ENCODE assay signal across 8 cellular contexts in genomic region chr18:74147491-74147778, GRCh38. TPM values are rescaled to one million over a fixed set of nuclear protein-coding genes. Genes with fewer than 3 reads are reported as not detected.
A peak's percentile ranks its signal among the peaks of the same experiment; 100 is the strongest.
DNase-seq lines count a peak whose midpoint lies in the region; ATAC-seq and TF ChIP-seq lines count a peak whose summit lies in the region.

No MANE protein-coding gene starts in this region.

- ATAC-seq in GM21529 (IDR thresholded peaks at IDR 0.05; ENCODE audit: unreplicated experiment) = no peak
- ATAC-seq in HG03460 (IDR thresholded peaks at IDR 0.05; ENCODE audit: unreplicated experiment) = no peak

- H3K27me3 ChIP-seq in DOHH2 (ENCODE audit: control insufficient read depth, low read length) = peaks cover 4% of the 10 kb centered on the region
- H3K27me3 ChIP-seq in SJSA1 (replicated peaks) = no peaks in the 10 kb centered on the region
- H3K27me3 ChIP-seq in rectal smooth muscle tissue (ENCODE audit: control insufficient read depth, insufficient read depth, low read length) = no peaks in the 10 kb centered on the region

- peaks cover 37% of the 10 kb centered on the region for H3K36me3 ChIP-seq in DOHH2 (ENCODE audit: control insufficient read depth, low read length)
- peaks cover 3% of the 10 kb centered on the region; the same call in 1 of the 2 replicates for H3K36me3 ChIP-seq in SJSA1
- H3K36me3 ChIP-seq in rectal smooth muscle tissue (ENCODE audit: control insufficient read depth, insufficient read depth, low read length) = no peaks in the 10 kb centered on the region

- H3K4me2 ChIP-seq in DOHH2 (ENCODE audit: low read length) = peak overlapping the region; percentile 94

- peaks cover 41% of the 10 kb centered on the region for H3K79me2 ChIP-seq in DOHH2 (ENCODE audit: control insufficient read depth, low read length)

- H3K4me1 ChIP-seq in DOHH2 (ENCODE audit: control insufficient read depth, low read length) (peaks cover 33% of the 10 kb centered on the region), SJSA1 (replicated peaks) (peaks cover 22% of the 10 kb centered on the region), rectal smooth muscle tissue (ENCODE audit: control insufficient read depth, insufficient read depth, low read length) (peaks cover 13% of the 10 kb centered on the region)

- H3K9me3 ChIP-seq in DOHH2 (ENCODE audit: control insufficient read depth, insufficient read depth, low read length) (no peaks in the 10 kb centered on the region), SJSA1 (replicated peaks) (no peaks in the 10 kb centered on the region)

- peaks cover 3% of the 10 kb centered on the region; the same call in 1 of the 2 replicates for H4K20me1 ChIP-seq in DOHH2 (ENCODE audit: control insufficient read depth, insufficient read depth, low read depth, low read length)

- H3K4me3 ChIP-seq in DOHH2 (ENCODE audit: low read length) (peak overlapping the region; percentile 92), SJSA1 (peak overlapping the region; percentile 59), fibroblast of pulmonary artery (replicated peaks; ENCODE audit: low read depth, low read length) (peak overlapping the region; percentile 100), rectal smooth muscle tissue (ENCODE audit: low read length) (peak overlapping the region; percentile 98)

- TF ChIP-seq CTCF in DOHH2 (IDR thresholded peaks at IDR 0.05; ENCODE audit: low read depth, low read length, poor library complexity, severe bottlenecking) (no peak), fibroblast of pulmonary artery (IDR thresholded peaks at IDR 0.05; ENCODE audit: low read length, missing control alignments) (no peak)

- no peaks in the 10 kb centered on the region for H3F3A ChIP-seq in DOHH2 (ENCODE audit: control insufficient read depth, insufficient read depth)

- H3K9me2 ChIP-seq in DOHH2 (replicated peaks; ENCODE audit: control insufficient read depth, low read length) = no peaks in the 10 kb centered on the region

- H3K27ac ChIP-seq in DOHH2 (ENCODE audit: low read depth, low read length) (no peak overlapping the region), SJSA1 (no peak overlapping the region; the same call in 1 of the 2 replicates), rectal smooth muscle tissue (ENCODE audit: low read depth, low read length) (peak overlapping the region; percentile 96)

- no peak overlapping the region for H3K9ac ChIP-seq in rectal smooth muscle tissue (ENCODE audit: low read length)

- DNase-seq in SJSA1 (ENCODE audit: low read depth in 1 of 2, low spot score in 2 of 2) = no peak
- DNase-seq in fibroblast of pulmonary artery (ENCODE audit: low read depth) = no peak
- no peak for DNase-seq in KG1 (lab: John Stamatoyannopoulos, UW)
- no peak for DNase-seq in NCI-H1436 treated with DMSO at 0.1 percent for 48 hours (lab: John Stamatoyannopoulos, UW)

RNA-seq across cellular contexts. Expression of gene FBXO15, which starts 0.2 kb away (rescaled TPM):
- total RNA-seq in SJSA1 (2014; rRNA removed; shearing (Covaris generic)) = 0.63 TPM in 1 of 2 replicates, not detected in the other

RNA-seq across cellular contexts. Expression of gene TIMM21, which starts 0.9 kb away (rescaled TPM):
- total RNA-seq in SJSA1 (2014; rRNA removed; shearing (Covaris generic)) = 39.6 and 63.1 TPM in 2 replicates
